Comparison of ENCODE assay signal across 1 cellular context in genomic region chr19:19224852-19225494, GRCh38.
TF ChIP-seq lines count a peak whose summit lies in the region.

No MANE protein-coding gene starts in this region.

TF ChIP-seq in HEK293, 187 proteins besides CTCF, POLR2A, EP300 and RAD21 (continued from another document):
- no peak for TF ChIP-seq PRDM4 (tag by site-specific recombination; IDR thresholded peaks at IDR 0.05)
- no peak for TF ChIP-seq HOXD13 (CRISPR knock-in tag; IDR thresholded peaks at IDR 0.05; ENCODE audit: borderline replicate concordance)
- TF ChIP-seq PBX3 (CRISPR knock-in tag; IDR thresholded peaks at IDR 0.05): 0 out of 2 replicates have a peak, but pooled peaks have one; percentile 21
- TF ChIP-seq ZNF292 (tag by site-specific recombination; IDR thresholded peaks at IDR 0.05; ENCODE audit: borderline replicate concordance, low read depth): no peak
- TF ChIP-seq ZBTB48 (tag by site-specific recombination; IDR thresholded peaks at IDR 0.05): peak; percentile 75
- no peak for TF ChIP-seq ZNF670 (tag by site-specific recombination; IDR thresholded peaks at IDR 0.05; ENCODE audit: low read depth)
- 0 out of 2 replicates have a peak, but pooled peaks have one; percentile 26 for TF ChIP-seq ZNF692 (tag by site-specific recombination; IDR thresholded peaks at IDR 0.05)
- TF ChIP-seq SP7 (tag by site-specific recombination; IDR thresholded peaks at IDR 0.05): 0 out of 2 replicates have a peak, but pooled peaks have one; percentile 16
- TF ChIP-seq ZBTB26 (tag by site-specific recombination; optimal IDR thresholded peaks at IDR 0.05): peak; percentile 60
- TF ChIP-seq KLF1 (tag by site-specific recombination; IDR thresholded peaks at IDR 0.05): peak; percentile 60
- TF ChIP-seq ZNF768 (tag by site-specific recombination; IDR thresholded peaks at IDR 0.05): no peak
- TF ChIP-seq GLI2 (tag by site-specific recombination; IDR thresholded peaks at IDR 0.05; ENCODE audit: borderline replicate concordance, low read depth): no peak
- TF ChIP-seq ZNF398 (tag by site-specific recombination; IDR thresholded peaks at IDR 0.05): 0 out of 2 replicates have a peak, but pooled peaks have one; percentile 11
- TF ChIP-seq ZIC2 (tag by site-specific recombination; IDR thresholded peaks at IDR 0.05): peak; percentile 70
- peak; percentile 45; the same call in 1 of the 2 replicates for TF ChIP-seq ZNF660 (tag by site-specific recombination; IDR thresholded peaks at IDR 0.05)
- peak; percentile 51 for TF ChIP-seq OSR2 (tag by site-specific recombination; IDR thresholded peaks at IDR 0.05)
